ENCODE assay signal across 10 cellular contexts in genomic region chr2:97849881-97850540, GRCh38.
DNase-seq lines count a peak whose midpoint lies in the region; ATAC-seq, FAIRE-seq and TF ChIP-seq lines count a peak whose summit lies in the region.
"Had no signal": no experiment of that assay in that cellular context is flagged by ENCODE, and none has a peak within 500 bp of the region (broad histone marks: within the 10 kb centered on the region; RNA-seq: fewer than 3 reads in every experiment).

No MANE protein-coding gene starts in this region.

- intact Hi-C loops in Right ventricle myocardium superior (cut with DNase I) = no loop called here

- in situ Hi-C loops in GM13976 (cut with MboI; ENCODE audit: low sequenced_read_pairs, unreplicated experiment) (no loop called here), G401 (cut with HindIII; ENCODE audit: low sequenced_read_pairs) (no loop called here)

- TF ChIP-seq CTCF in GM13976 (IDR thresholded peaks at IDR 0.05; ENCODE audit: borderline replicate concordance, control extremely low read depth, extremely low read depth, insufficient read depth, missing control alignments) = no peak

- no peak for FAIRE-seq in frontal cortex (lab: Jason Lieb, UNC)

- H3K27ac ChIP-seq in epithelial cell of prostate = peak overlapping the region; percentile 64

- DNase-seq in GM13976 (ENCODE audit: low spot score) (peak; percentile 33), OCI-M1 (lab: John Stamatoyannopoulos, UW) (peak; percentile 36), epithelial cell of prostate (ENCODE audit: low read depth, low spot score) (peak; percentile 14), GF-D8 (lab: John Stamatoyannopoulos, UW) (no peak), frontal cortex (ENCODE audit: low spot score in 2 of 2) (no peak), G401 (ENCODE audit: low spot score) (no peak), Right ventricle myocardium superior (no peak)
- DNase-seq: activated CD4-positive, alpha-beta T cell treated with anti-CD3 and anti-CD28 coated beads, Interleukin-2, amount 50 U/mL, for 1 hour; NCI-H748 treated with DMSO at 0.1 percent for 48 hours had no signal

- ATAC-seq in GM21786 (IDR thresholded peaks at IDR 0.05; ENCODE audit: unreplicated experiment) (peak; percentile 83), Right ventricle myocardium superior (ENCODE audit: poor library complexity) (no peak)

Comparison
In these comparisons a context has a peak if more than half of its experiments do, and no peak if none do; other contexts are left out.
1. DNase-seq: peak in GM13976 (single experiment), OCI-M1 (single experiment) and epithelial cell of prostate (single experiment); none in GF-D8 (single experiment), frontal cortex (0 of 2), G401 (single experiment) and Right ventricle myocardium superior (single experiment).